ENCODE assay signal across 11 cellular contexts in the genomic region with DNA sequence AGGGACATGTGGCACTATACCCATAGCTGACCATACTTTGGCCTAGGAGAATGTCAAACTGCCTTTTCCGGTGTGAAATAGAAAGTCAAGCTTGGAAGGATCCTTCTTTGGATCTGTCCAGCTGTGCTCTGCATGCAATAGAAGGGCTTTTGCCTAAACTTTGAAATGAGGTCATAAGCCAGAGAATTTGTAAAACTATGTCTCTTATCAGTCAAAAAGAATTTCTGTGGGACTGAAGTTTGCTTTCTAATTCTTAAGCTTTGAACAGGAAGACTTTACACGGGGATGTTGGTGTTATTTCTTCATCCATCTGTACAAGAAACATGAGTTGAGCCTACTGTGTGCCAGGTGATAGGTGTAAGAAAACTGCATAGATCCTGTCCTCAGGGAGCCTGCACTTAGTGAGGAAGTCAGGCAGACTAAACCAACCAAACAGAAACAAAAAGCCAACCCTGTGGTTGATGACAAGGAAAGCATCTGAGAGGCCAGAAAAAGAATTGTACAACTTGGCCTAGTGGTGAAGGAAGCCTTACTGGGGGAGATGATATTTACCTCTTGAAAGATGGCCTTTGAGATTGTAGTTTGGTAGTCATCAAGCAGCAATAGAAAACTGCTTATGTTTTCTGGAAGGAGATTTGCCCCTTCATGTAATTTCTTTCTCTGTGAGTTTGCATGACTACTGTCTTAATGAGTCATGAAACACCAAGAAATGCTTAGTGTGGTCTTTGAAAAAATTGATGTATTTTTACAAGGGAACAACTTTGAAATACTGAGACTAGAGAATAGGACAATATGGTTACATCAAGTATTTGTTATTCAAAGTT. TPM values are rescaled to one million over a fixed set of nuclear protein-coding genes. Genes with fewer than 3 reads are reported as not detected.
DNase-seq lines count a peak whose midpoint lies in the region; ATAC-seq and TF ChIP-seq lines count a peak whose summit lies in the region.
"Had no signal": no experiment of that assay in that cellular context is flagged by ENCODE, and none has a peak within 500 bp of the region (broad histone marks: within the 10 kb centered on the region; RNA-seq: fewer than 3 reads in every experiment).

No MANE protein-coding gene starts in this region.

- H4K5ac ChIP-seq in H9 (ENCODE audit: insufficient read length, low read depth, low read length): no peak overlapping the region

- H3K23me2 ChIP-seq in H9 (ENCODE audit: insufficient read length, low read depth, low read length, poor library complexity, severe bottlenecking): no peaks in the 10 kb centered on the region

- no peaks in the 10 kb centered on the region for H3K79me1 ChIP-seq in H9 (ENCODE audit: insufficient read depth, low read depth, low read length, poor library complexity, severe bottlenecking)

- intact Hi-C loops in right cardiac atrium (cut with DNase I): loop anchor here in 2 of 4 donors (10.0 kb wide), 2 partner anchors 75 to 145 kb away; no protein-coding TSS in a partner anchor

- no peak overlapping the region for H3K9ac ChIP-seq in H9 (ENCODE audit: extremely low read depth, insufficient read length, low read length)

- ATAC-seq in right cardiac atrium (peak; percentile 42 to 59), thoracic aorta (ENCODE audit: insufficient number of reproducible peaks, low FRiP score, low read depth) (no peak), HG03442 (IDR thresholded peaks at IDR 0.05; ENCODE audit: unreplicated experiment) (no peak)

- H4K8ac ChIP-seq in H9 (replicated peaks; ENCODE audit: insufficient read length, low read depth, low read length): no peak overlapping the region

- H3K36me3 ChIP-seq in thoracic aorta: no peaks in the 10 kb centered on the region
- H3K36me3 ChIP-seq: pancreas had no signal

- H3K27me3 ChIP-seq in right cardiac atrium (ENCODE audit: control insufficient read depth, insufficient read depth) (no peaks in the 10 kb centered on the region), thoracic aorta (replicated peaks; ENCODE audit: insufficient read depth) (no peaks in the 10 kb centered on the region), H9 (ENCODE audit: insufficient read depth, low read length) (no peaks in the 10 kb centered on the region)
- H3K27me3 ChIP-seq: pancreas had no signal

- no peaks in the 10 kb centered on the region for H3K9me3 ChIP-seq in right cardiac atrium (ENCODE audit: control insufficient read depth, low read length)
- H3K9me3 ChIP-seq in thoracic aorta: no peaks in the 10 kb centered on the region
- no peaks in the 10 kb centered on the region for H3K9me3 ChIP-seq in H9 (ENCODE audit: control insufficient read depth, low read depth, low read length)
- H3K9me3 ChIP-seq: pancreas had no signal

- H3K9me3 Mint-ChIP-seq in H9: no peaks in the 10 kb centered on the region

- H3K4me3 Mint-ChIP-seq in H9: no peak overlapping the region

- WGBS in right cardiac atrium: 64% methylated on average over 2 of the region's 2 CpGs
- WGBS in H9 (ENCODE audit: extremely low coverage, insufficient read length, low lambda C conversion rate): no CpG with 5 or more reads among the region's 2 CpGs

- no peak overlapping the region for H3K4ac ChIP-seq in H9 (ENCODE audit: low read depth, low read length)

- H2AFZ ChIP-seq in H9 (ENCODE audit: low read length): no peak overlapping the region

- no peaks in the 10 kb centered on the region for H3K36me3 Mint-ChIP-seq in H9 (ENCODE audit: insufficient read depth in 1 of 3, low read depth in 3 of 3)

- no peak overlapping the region for H3K18ac ChIP-seq in H9 (ENCODE audit: insufficient read length, low read depth, low read length)

- TF ChIP-seq CTCF in astrocyte of the spinal cord (IDR thresholded peaks at IDR 0.05; ENCODE audit: low read depth, low read length): no peak
- no peak for TF ChIP-seq CTCF in thoracic aorta (IDR thresholded peaks at IDR 0.05)
- no peak for TF ChIP-seq CTCF in H9 (conservative IDR thresholded peaks at IDR 0.05)

- H3K4me3 ChIP-seq in astrocyte of the spinal cord (ENCODE audit: low read depth, low read length) (no peak overlapping the region), right cardiac atrium (ENCODE audit: low read length) (no peak overlapping the region), thoracic aorta (peak overlapping the region; percentile 40)
- H3K4me3 ChIP-seq: pancreas had no signal

- H3K14ac ChIP-seq in H9 (ENCODE audit: insufficient read depth, low read length): no peak overlapping the region

- in situ Hi-C loops in astrocyte of the spinal cord (cut with HindIII; ENCODE audit: low sequenced_read_pairs): no loop called here

- DNase-seq in HCEC 1CT (peak; percentile 43), astrocyte of the spinal cord (ENCODE audit: low read depth, low spot score) (peak; percentile 74), right cardiac atrium (no peak), thoracic aorta (ENCODE audit: low spot score) (no peak), cortex of kidney (lab: John Stamatoyannopoulos, UW) (no peak), H9 (no peak)
- DNase-seq: effector memory CD4-positive, alpha-beta T cell; NCI-H1417; NK-92 treated with Interleukin-12 subunit alpha and Interleukin-12 subunit beta, amount 100 ng/mL, for 24 hours; pancreas had no signal

- H3K4me2 ChIP-seq in H9 (ENCODE audit: insufficient read depth, insufficient read length, low read length): no peak overlapping the region

- no peak overlapping the region for H2BK20ac ChIP-seq in H9 (ENCODE audit: low read depth, low read length, poor library complexity, severe bottlenecking)

- H2BK5ac ChIP-seq in H9 (ENCODE audit: insufficient read length, low read length): no peak overlapping the region

- no peak overlapping the region for H3K56ac ChIP-seq in H9 (ENCODE audit: insufficient read length, low read depth, low read length)

- no peaks in the 10 kb centered on the region for H3K79me2 ChIP-seq in H9 (ENCODE audit: insufficient read depth, low read length)

- no peak overlapping the region for H3K23ac ChIP-seq in H9 (ENCODE audit: insufficient read length, low read depth, low read length)

- H3K4me1 Mint-ChIP-seq in H9: peaks cover 5 to 6% of the 10 kb centered on the region in 2 experiments

- H3K27ac ChIP-seq in right cardiac atrium (ENCODE audit: low read length): peak overlapping the region; percentile 50
- peak overlapping the region; percentile 69 to 84 for H3K27ac ChIP-seq in thoracic aorta
- H3K27ac ChIP-seq in H9 (ENCODE audit: insufficient read length, low read depth, low read length): no peak overlapping the region

- no peaks in the 10 kb centered on the region for H4K20me1 ChIP-seq in H9 (ENCODE audit: control insufficient read depth, insufficient read depth, insufficient read length)

- H2BK15ac ChIP-seq in H9 (ENCODE audit: low read depth, low read length): no peak overlapping the region

- H3T11ph ChIP-seq in H9 (ENCODE audit: low read length): no peak overlapping the region

- H3K27ac Mint-ChIP-seq in H9: no peak overlapping the region

- H2BK120ac ChIP-seq in H9 (ENCODE audit: low read depth, low read length, poor library complexity, severe bottlenecking): no peak overlapping the region

- peaks cover 11% of the 10 kb centered on the region for H3K4me1 ChIP-seq in right cardiac atrium (ENCODE audit: control insufficient read depth, insufficient read depth, low read length)
- H3K4me1 ChIP-seq in thoracic aorta (ENCODE audit: control insufficient read depth in 1 of 2, low read depth in 2 of 2): peaks cover 31 to 79% of the 10 kb centered on the region in 2 donors
- no peaks in the 10 kb centered on the region for H3K4me1 ChIP-seq in H9 (ENCODE audit: insufficient read depth, low read length)

- H2BK12ac ChIP-seq in H9 (ENCODE audit: insufficient read length, low read depth, low read length): no peak overlapping the region

- no peaks in the 10 kb centered on the region for H3K27me3 Mint-ChIP-seq in H9 (ENCODE audit: low read depth)

- H2AK5ac ChIP-seq in H9 (ENCODE audit: insufficient read length, low read length): no peak overlapping the region

- H4K91ac ChIP-seq in H9 (ENCODE audit: insufficient read length, low read depth, low read length): no peak overlapping the region

RNA-seq across cellular contexts. Expression of gene TGFB2, which starts 24.8 kb away (rescaled TPM):
- total RNA-seq in right cardiac atrium: 1 to 10 TPM; 1.8 to 4.6 (median 4.0) TPM
- 0.88 TPM for polyA plus RNA-seq in right cardiac atrium
- 1 to 10 TPM; 9.1 to 9.2 TPM for total RNA-seq in thoracic aorta
- total RNA-seq in H9 (2021): 0.13 TPM in 1 of 2 replicates, not detected in the other

Comparison
In these comparisons a context has a peak if more than half of its experiments do, and no peak if none do; other contexts are left out.
1. DNase-seq: peak in HCEC 1CT (single experiment) and astrocyte of the spinal cord (single experiment); none in right cardiac atrium (0 of 3), thoracic aorta (single experiment), cortex of kidney (single experiment) and H9 (single experiment).
2. ATAC-seq: peak in right cardiac atrium (2 of 2); none in thoracic aorta (single experiment) and HG03442 (single experiment).